Comparison of ENCODE assay signal across 8 cellular contexts in genomic region chr13:40813662-40814454, GRCh38. TPM values are rescaled to one million over a fixed set of nuclear protein-coding genes. Genes with fewer than 3 reads are reported as not detected.
DNase-seq lines count a peak whose midpoint lies in the region; TF ChIP-seq lines count a peak whose summit lies in the region.

No MANE protein-coding gene starts in this region.

- in situ Hi-C loops in astrocyte of the cerebellum (cut with HindIII; ENCODE audit: low sequenced_read_pairs), result no loop called here

- H3K4me3 ChIP-seq in LNCaP clone FGC (ENCODE audit: low read depth, low read length), result no peak overlapping the region
- H3K4me3 ChIP-seq in astrocyte of the cerebellum (ENCODE audit: low read depth, low read length), result no peak overlapping the region
- no peak overlapping the region for H3K4me3 ChIP-seq in mesendoderm (ENCODE audit: low read length)

- H3K27ac Mint-ChIP-seq in activated CD4-positive, alpha-beta T cell treated with anti-CD3 and anti-CD28 coated beads, Interleukin-2, amount 10 ng/mL, durations not matched to agents 7 days and 5 days, result peak overlapping the region; percentile 57

- H4K8ac ChIP-seq in mesendoderm (ENCODE audit: low read depth, low read length), result no peak overlapping the region

- H3K18ac ChIP-seq in mesendoderm (ENCODE audit: low read length), result no peak overlapping the region

- no peaks in the 10 kb centered on the region for H3K79me1 ChIP-seq in mesendoderm (ENCODE audit: low read length)

- peak; percentile 61 for TF ChIP-seq CTCF in LNCaP clone FGC (IDR thresholded peaks at IDR 0.05; ENCODE audit: control insufficient read depth, extremely low read depth, insufficient read depth)
- peak; percentile 55 for TF ChIP-seq CTCF in astrocyte of the cerebellum (IDR thresholded peaks at IDR 0.05; ENCODE audit: low read depth, low read length, missing control alignments)

- H3K27ac ChIP-seq in mesendoderm (ENCODE audit: low read depth, low read length), result no peak overlapping the region

- no peak overlapping the region for H3K4ac ChIP-seq in mesendoderm (ENCODE audit: low read depth, low read length)

- no peaks in the 10 kb centered on the region for H3K27me3 ChIP-seq in mesendoderm (ENCODE audit: insufficient read depth, low read length, poor library complexity)

- no peaks in the 10 kb centered on the region for H3K36me3 ChIP-seq in mesendoderm (ENCODE audit: control insufficient read depth, insufficient read depth, low read length)

- H3K23ac ChIP-seq in mesendoderm (ENCODE audit: low read length), result no peak overlapping the region

- H3K79me2 ChIP-seq in mesendoderm (ENCODE audit: control insufficient read depth, insufficient read depth, low read length), result no peaks in the 10 kb centered on the region

- H3K27me3 Mint-ChIP-seq in activated CD4-positive, alpha-beta T cell treated with anti-CD3 and anti-CD28 coated beads, Interleukin-2, amount 10 ng/mL, durations not matched to agents 7 days and 5 days, result no peaks in the 10 kb centered on the region

- no peak overlapping the region for H3K56ac ChIP-seq in mesendoderm (ENCODE audit: low read length)

- POLR2A ChIA-PET in activated CD4-positive, alpha-beta T cell treated with anti-CD3 and anti-CD28 coated beads, Interleukin-2, amount 10 ng/mL, durations not matched to agents 7 days and 5 days (lab: Charles Lee), result no interaction called here

- no peak overlapping the region for H2BK5ac ChIP-seq in mesendoderm (ENCODE audit: low read length)

- no peak overlapping the region for H3K9ac ChIP-seq in mesendoderm (ENCODE audit: low read length)

- no peak overlapping the region for H2BK120ac ChIP-seq in mesendoderm (ENCODE audit: low read depth, low read length)

- H2AK5ac ChIP-seq in mesendoderm (ENCODE audit: low read length), result no peak overlapping the region

- no CpG with 5 or more reads among the region's 7 CpGs for WGBS in mesendoderm (ENCODE audit: extremely low coverage, insufficient coverage, low lambda C conversion rate)

- peaks cover 1% of the 10 kb centered on the region for H3K4me1 Mint-ChIP-seq in activated CD4-positive, alpha-beta T cell treated with anti-CD3 and anti-CD28 coated beads, Interleukin-2, amount 10 ng/mL, durations not matched to agents 7 days and 5 days

- no peak for DNase-seq in activated CD4-positive, alpha-beta T cell treated with anti-CD3 and anti-CD28 coated beads, Interleukin-2, amount 10 ng/mL, durations not matched to agents 7 days and 5 days
- DNase-seq in activated CD4-positive, alpha-beta T cell treated with anti-CD3 and anti-CD28 coated beads, Interleukin-2, amount 50 U/mL, for 4 hours, result no peak
- DNase-seq in LNCaP clone FGC (ENCODE audit: low read depth), result no peak
- no peak for DNase-seq in astrocyte of the cerebellum (ENCODE audit: low read depth)
- peak; percentile 50 for DNase-seq in mesendoderm
- no peak for DNase-seq in T-helper 9 cell
- no peak for DNase-seq in hippocampal formation (lab: John Stamatoyannopoulos, UW)
- no peak for DNase-seq in NCI-H774 (lab: John Stamatoyannopoulos, UW)

- no peak overlapping the region for H2BK15ac ChIP-seq in mesendoderm (replicated peaks; ENCODE audit: low read depth)

- H3K4me2 ChIP-seq in mesendoderm (ENCODE audit: low read length), result no peak overlapping the region

- CTCF ChIA-PET in activated CD4-positive, alpha-beta T cell treated with anti-CD3 and anti-CD28 coated beads, Interleukin-2, amount 10 ng/mL, durations not matched to agents 7 days and 5 days (lab: Charles Lee), result interaction anchor here (0.7 to 1.3 kb wide), 5 partner anchors 8 to 760 kb away, joined by 3 read pairs; no protein-coding TSS in a partner anchor

- H3K36me3 Mint-ChIP-seq in activated CD4-positive, alpha-beta T cell treated with anti-CD3 and anti-CD28 coated beads, Interleukin-2, amount 10 ng/mL, durations not matched to agents 7 days and 5 days (ENCODE audit: low read depth), result peaks cover 12% of the 10 kb centered on the region

- H3K4me1 ChIP-seq in mesendoderm (ENCODE audit: control insufficient read depth, low read depth, low read length), result no peaks in the 10 kb centered on the region

- H3K9me3 Mint-ChIP-seq in activated CD4-positive, alpha-beta T cell treated with anti-CD3 and anti-CD28 coated beads, Interleukin-2, amount 10 ng/mL, durations not matched to agents 7 days and 5 days, result peaks cover 5% of the 10 kb centered on the region

- no peak overlapping the region for H4K5ac ChIP-seq in mesendoderm (ENCODE audit: low read length)

- no peak overlapping the region for H3K4me3 Mint-ChIP-seq in activated CD4-positive, alpha-beta T cell treated with anti-CD3 and anti-CD28 coated beads, Interleukin-2, amount 10 ng/mL, durations not matched to agents 7 days and 5 days

RNA-seq across cellular contexts. Expression of gene SLC25A15, which starts 24.4 kb away (rescaled TPM):
- 10 to 100 TPM; 14.4 to 15.5 TPM for total RNA-seq in activated CD4-positive, alpha-beta T cell treated with anti-CD3 and anti-CD28 coated beads, Interleukin-2, amount 10 ng/mL, durations not matched to agents 7 days and 5 days
- 18.7 TPM for polyA plus RNA-seq in mesendoderm (2013, experiment 1 of 2)
- 18.5 TPM for polyA plus RNA-seq in mesendoderm (2013, experiment 2 of 2)

RNA-seq across cellular contexts. Expression of gene MRPS31, which starts 42.9 kb away (rescaled TPM):
- total RNA-seq in activated CD4-positive, alpha-beta T cell treated with anti-CD3 and anti-CD28 coated beads, Interleukin-2, amount 10 ng/mL, durations not matched to agents 7 days and 5 days, result 10 to 100 TPM; 32.3 to 36.2 TPM
- polyA plus RNA-seq in mesendoderm (2013, experiment 1 of 2), result 42.1 TPM
- polyA plus RNA-seq in mesendoderm (2013, experiment 2 of 2), result 41.7 TPM
